ENCODE assay signal across 1 cellular context in genomic region chr12:51980051-51980808, GRCh38.
TF ChIP-seq lines count a peak whose summit lies in the region.

No MANE protein-coding gene starts in this region.

TF ChIP-seq in K562, 482 proteins besides CTCF, POLR2A, EP300 and RAD21 (continued from another document and continues in another):
- TF ChIP-seq MGA (IDR thresholded peaks at IDR 0.05) (no peak), SMAD3 (CRISPR knock-in tag; conservative IDR thresholded peaks at IDR 0.05) (no peak), FOXM1 (IDR thresholded peaks at IDR 0.05; ENCODE audit: low read depth) (no peak), FOXM1 (CRISPR knock-in tag; IDR thresholded peaks at IDR 0.05; ENCODE audit: low read depth) (no peak), FOS (IDR thresholded peaks at IDR 0.05; ENCODE audit: extremely low read depth, insufficient read length) (no peak), PRDM10 (IDR thresholded peaks at IDR 0.05; ENCODE audit: partially characterized antibody) (no peak), SNIP1 (IDR thresholded peaks at IDR 0.05; ENCODE audit: low read depth) (no peak), ESRRA (IDR thresholded peaks at IDR 0.05; ENCODE audit: borderline replicate concordance, low read depth) (0 out of 2 replicates have a peak, but pooled peaks have one; percentile 11), FOXK2 (conservative IDR thresholded peaks at IDR 0.05 in 1 of 2, IDR thresholded peaks at IDR 0.05 in 1 of 2; ENCODE audit: low read depth in 2 of 2) (no peak), ZNF224 (CRISPR knock-in tag; IDR thresholded peaks at IDR 0.05) (no peak), SNAPC5 (CRISPR knock-in tag; IDR thresholded peaks at IDR 0.05) (no peak), MTF1 (CRISPR knock-in tag; IDR thresholded peaks at IDR 0.05; ENCODE audit: borderline replicate concordance) (no peak), CHD1 (IDR thresholded peaks at IDR 0.05; ENCODE audit: low read length) (no peak), HMG20B (CRISPR knock-in tag; IDR thresholded peaks at IDR 0.05) (no peak), TCF7 (IDR thresholded peaks at IDR 0.05; ENCODE audit: borderline replicate concordance) (no peak), ZNF354B (CRISPR knock-in tag; IDR thresholded peaks at IDR 0.05) (no peak), ZFP91 (CRISPR knock-in tag; IDR thresholded peaks at IDR 0.05) (no peak), RFX7 (CRISPR knock-in tag; IDR thresholded peaks at IDR 0.05) (no peak), POLR2G (IDR thresholded peaks at IDR 0.05; ENCODE audit: low read depth, low read length) (no peak), KLF10 (CRISPR knock-in tag; IDR thresholded peaks at IDR 0.05) (no peak), TBL1XR1 (IDR thresholded peaks at IDR 0.05; ENCODE audit: low read length in 2 of 2) (no peak), RREB1 (CRISPR knock-in tag; IDR thresholded peaks at IDR 0.05) (no peak), RBM22 (IDR thresholded peaks at IDR 0.05; ENCODE audit: low read depth, low read length, poor library complexity, severe bottlenecking) (no peak), KLF16 (IDR thresholded peaks at IDR 0.05) (0 out of 2 replicates have a peak, but pooled peaks have one; percentile 0), ZNF695 (CRISPR knock-in tag; IDR thresholded peaks at IDR 0.05) (no peak), BRF2 (IDR thresholded peaks at IDR 0.05; ENCODE audit: borderline replicate concordance, insufficient read depth, insufficient read length) (no peak), SMC3 (conservative IDR thresholded peaks at IDR 0.05; ENCODE audit: insufficient read depth, low read depth, low read length) (peak; percentile 84), LARP7 (IDR thresholded peaks at IDR 0.05) (no peak), ATF7 (IDR thresholded peaks at IDR 0.05) (0 out of 2 replicates have a peak, but pooled peaks have one; percentile 9), ZNF511 (CRISPR knock-in tag; IDR thresholded peaks at IDR 0.05) (no peak), HCFC1 (IDR thresholded peaks at IDR 0.05; ENCODE audit: low read depth, low read length) (no peak), RUNX1 (IDR thresholded peaks at IDR 0.05; ENCODE audit: low read depth) (no peak), CBX5 (IDR thresholded peaks at IDR 0.05; ENCODE audit: borderline replicate concordance, low read depth) (no peak)
